Comparison of ENCODE assay signal across 1 cellular context in the genomic region with DNA sequence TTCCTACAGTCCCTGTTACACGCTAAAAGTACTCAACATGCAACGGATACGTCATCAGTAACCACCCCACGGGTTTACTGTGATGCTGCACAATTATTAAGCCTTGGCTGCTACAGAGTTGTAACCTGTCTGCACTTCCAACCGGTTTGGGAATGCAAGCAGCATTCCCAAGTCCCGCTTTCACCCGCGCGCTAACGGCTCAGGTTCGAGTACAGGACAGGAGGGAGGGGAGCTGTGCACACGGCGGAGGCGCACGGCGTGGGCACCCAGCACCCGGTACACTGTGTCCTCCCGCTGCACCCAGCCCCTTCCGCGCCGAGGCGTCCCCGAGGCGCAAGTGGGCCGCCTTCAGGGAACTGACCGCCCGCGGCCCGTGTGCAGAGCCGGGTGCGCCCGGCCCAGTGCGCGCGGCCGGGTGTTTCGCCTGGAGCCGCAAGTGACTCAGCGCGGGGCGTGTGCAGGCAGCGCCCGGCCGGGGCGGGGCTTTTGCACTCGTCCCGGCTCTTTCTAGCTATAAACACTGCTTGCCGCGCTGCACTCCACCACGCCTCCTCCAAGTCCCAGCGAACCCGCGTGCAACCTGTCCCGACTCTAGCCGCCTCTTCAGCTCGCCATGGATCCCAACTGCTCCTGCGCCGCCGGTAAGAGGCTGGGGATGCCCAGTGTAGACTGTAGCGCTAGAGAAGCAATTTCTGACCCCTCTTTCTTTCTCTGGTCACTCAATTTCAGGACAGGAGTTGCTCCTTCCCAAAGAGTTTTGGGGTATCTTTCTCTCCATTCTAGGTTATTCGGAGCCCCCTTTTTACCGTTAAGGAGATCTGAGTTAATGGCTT.
TF ChIP-seq lines count a peak whose summit lies in the region.

A gene (plus strand): TSS at position 542 of the 833 bp plus-strand sequence. CDS start 72 bp downstream, at position 614.

TF ChIP-seq in K562, 482 proteins besides CTCF, POLR2A, EP300 and RAD21 (continued from another document):
- TF ChIP-seq, protein P1, sequence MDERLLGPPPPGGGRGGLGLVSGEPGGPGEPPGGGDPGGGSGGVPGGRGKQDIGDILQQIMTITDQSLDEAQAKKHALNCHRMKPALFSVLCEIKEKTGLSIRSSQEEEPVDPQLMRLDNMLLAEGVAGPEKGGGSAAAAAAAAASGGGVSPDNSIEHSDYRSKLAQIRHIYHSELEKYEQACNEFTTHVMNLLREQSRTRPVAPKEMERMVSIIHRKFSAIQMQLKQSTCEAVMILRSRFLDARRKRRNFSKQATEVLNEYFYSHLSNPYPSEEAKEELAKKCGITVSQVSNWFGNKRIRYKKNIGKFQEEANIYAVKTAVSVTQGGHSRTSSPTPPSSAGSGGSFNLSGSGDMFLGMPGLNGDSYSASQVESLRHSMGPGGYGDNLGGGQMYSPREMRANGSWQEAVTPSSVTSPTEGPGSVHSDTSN (CRISPR knock-in tag; IDR thresholded peaks at IDR 0.05; ENCODE audit: low read depth), result no peak
- TF ChIP-seq, protein P1 (tag; conservative IDR thresholded peaks at IDR 0.05; ENCODE audit: low read depth), result no peak
- no peak; the same call in 1 of the 2 replicates for TF ChIP-seq ILF3 (IDR thresholded peaks at IDR 0.05; ENCODE audit: borderline replicate concordance)
- no peak for TF ChIP-seq HNRNPH1 (optimal IDR thresholded peaks at IDR 0.05; ENCODE audit: low read depth, low read length)
- TF ChIP-seq, protein P2, sequence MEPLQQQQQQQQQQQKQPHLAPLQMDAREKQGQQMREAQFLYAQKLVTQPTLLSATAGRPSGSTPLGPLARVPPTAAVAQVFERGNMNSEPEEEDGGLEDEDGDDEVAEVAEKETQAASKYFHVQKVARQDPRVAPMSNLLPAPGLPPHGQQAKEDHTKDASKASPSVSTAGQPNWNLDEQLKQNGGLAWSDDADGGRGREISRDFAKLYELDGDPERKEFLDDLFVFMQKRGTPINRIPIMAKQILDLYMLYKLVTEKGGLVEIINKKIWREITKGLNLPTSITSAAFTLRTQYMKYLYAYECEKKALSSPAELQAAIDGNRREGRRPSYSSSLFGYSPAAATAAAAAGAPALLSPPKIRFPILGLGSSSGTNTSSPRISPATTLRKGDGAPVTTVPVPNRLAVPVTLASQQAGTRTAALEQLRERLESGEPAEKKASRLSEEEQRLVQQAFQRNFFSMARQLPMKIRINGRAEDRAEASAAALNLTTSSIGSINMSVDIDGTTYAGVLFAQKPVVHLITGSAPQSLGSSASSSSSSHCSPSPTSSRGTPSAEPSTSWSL (CRISPR knock-in tag; IDR thresholded peaks at IDR 0.05; ENCODE audit: borderline replicate concordance), result no peak
- no peak for TF ChIP-seq FOS (IDR thresholded peaks at IDR 0.05; ENCODE audit: extremely low read depth, insufficient read length)
- TF ChIP-seq, protein P3, sequence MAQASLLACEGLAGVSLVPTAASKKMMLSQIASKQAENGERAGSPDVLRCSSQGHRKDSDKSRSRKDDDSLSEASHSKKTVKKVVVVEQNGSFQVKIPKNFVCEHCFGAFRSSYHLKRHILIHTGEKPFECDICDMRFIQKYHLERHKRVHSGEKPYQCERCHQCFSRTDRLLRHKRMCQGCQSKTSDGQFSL (CRISPR knock-in tag; IDR thresholded peaks at IDR 0.05), result no peak
- TF ChIP-seq, protein P3 (tag; IDR thresholded peaks at IDR 0.05), result no peak
- TF ChIP-seq ASH1L (IDR thresholded peaks at IDR 0.05; ENCODE audit: borderline replicate concordance, low read depth, partially characterized antibody), result no peak
- no peak for TF ChIP-seq PRPF4 (IDR thresholded peaks at IDR 0.05; ENCODE audit: insufficient read depth, low read depth, low read length, poor library complexity, severe bottlenecking)
- TF ChIP-seq, protein P4, sequence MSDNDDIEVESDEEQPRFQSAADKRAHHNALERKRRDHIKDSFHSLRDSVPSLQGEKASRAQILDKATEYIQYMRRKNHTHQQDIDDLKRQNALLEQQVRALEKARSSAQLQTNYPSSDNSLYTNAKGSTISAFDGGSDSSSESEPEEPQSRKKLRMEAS (CRISPR knock-in tag; IDR thresholded peaks at IDR 0.05), result peak; percentile 62
- no peak for TF ChIP-seq CBFB (CRISPR knock-in tag; IDR thresholded peaks at IDR 0.05)
- TF ChIP-seq, protein P5, sequence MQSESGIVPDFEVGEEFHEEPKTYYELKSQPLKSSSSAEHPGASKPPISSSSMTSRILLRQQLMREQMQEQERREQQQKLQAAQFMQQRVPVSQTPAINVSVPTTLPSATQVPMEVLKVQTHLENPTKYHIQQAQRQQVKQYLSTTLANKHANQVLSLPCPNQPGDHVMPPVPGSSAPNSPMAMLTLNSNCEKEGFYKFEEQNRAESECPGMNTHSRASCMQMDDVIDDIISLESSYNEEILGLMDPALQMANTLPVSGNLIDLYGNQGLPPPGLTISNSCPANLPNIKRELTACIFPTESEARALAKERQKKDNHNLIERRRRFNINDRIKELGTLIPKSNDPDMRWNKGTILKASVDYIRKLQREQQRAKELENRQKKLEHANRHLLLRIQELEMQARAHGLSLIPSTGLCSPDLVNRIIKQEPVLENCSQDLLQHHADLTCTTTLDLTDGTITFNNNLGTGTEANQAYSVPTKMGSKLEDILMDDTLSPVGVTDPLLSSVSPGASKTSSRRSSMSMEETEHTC (IDR thresholded peaks at IDR 0.05), result no peak
